30 cellular contexts compared by ENCODE assay signal in genomic region chr18:30713299-30713698, GRCh38.
"Had no signal": no experiment of that assay in that cellular context is flagged by ENCODE, and none has a peak within 500 bp of the region (broad histone marks: within the 10 kb centered on the region; RNA-seq: fewer than 3 reads in every experiment).

No MANE protein-coding gene starts in this region.

- DNase-seq: activated CD4-positive, alpha-beta memory T cell treated with anti-CD3 and anti-CD28 coated beads, Interleukin-2, amount 10 ng/mL, durations not matched to agents 7 days and 5 days; activated CD4-positive, alpha-beta T cell treated with anti-CD3 and anti-CD28 coated beads for 1 hour; activated CD4-positive, alpha-beta T cell treated with anti-CD3 and anti-CD28 coated beads for 36 hours; activated CD4-positive, alpha-beta T cell treated with anti-CD3 and anti-CD28 coated beads for 48 hours; activated CD4-positive, alpha-beta T cell treated with anti-CD3 and anti-CD28 coated beads, Interleukin-2, amount 10 ng/mL, durations not matched to agents 7 days and 5 days; activated CD4-positive, alpha-beta T cell treated with anti-CD3 and anti-CD28 coated beads, Interleukin-2, amount 50 U/mL, for 48 hours; activated CD4-positive, CD25-positive, alpha-beta regulatory T cell; activated CD8-positive, alpha-beta memory T cell treated with anti-CD3 and anti-CD28 coated beads for 24 hours; activated CD8-positive, alpha-beta memory T cell treated with anti-CD3 and anti-CD28 coated beads, Interleukin-2, amount 10 ng/mL, durations not matched to agents 7 days and 5 days; activated CD8-positive, alpha-beta memory T cell treated with anti-CD3 and anti-CD28 coated beads, Interleukin-2, amount 50 U/mL, for 48 hours; activated CD8-positive, alpha-beta T cell treated with anti-CD3 and anti-CD28 coated beads, Interleukin-2, amount 10 ng/mL, durations not matched to agents 7 days and 5 days; activated effector memory CD4-positive, alpha-beta T cell treated with Interleukin-2 at 50 U/mL for 16 hours; activated gamma-delta T cell; activated naive CD4-positive, alpha-beta T cell treated with anti-CD3 and anti-CD28 coated beads, Interleukin-2, amount 10 ng/mL, durations not matched to agents 7 days and 5 days; activated naive CD4-positive, alpha-beta T cell treated with Interleukin-2 at 50 U/mL for 16 hours; activated naive CD8-positive, alpha-beta T cell treated with anti-CD3 and anti-CD28 coated beads, Interleukin-2, amount 10 ng/mL, durations not matched to agents 7 days and 5 days; activated naive CD8-positive, alpha-beta T cell treated with anti-CD3 and anti-CD28 coated beads, Interleukin-2, amount 50 U/mL, for 24 hours; activated T-cell treated with anti-CD3 and anti-CD28 coated beads, Interleukin-2, amount 50 U/mL, for 24 hours; activated T-cell treated with anti-CD3 and anti-CD28 coated beads, Interleukin-2, amount 50 U/mL, for 48 hours; amygdala; anterior cingulate cortex; caudate nucleus; cerebellar nuclear complex; T-helper 2 cell; T-helper 9 cell; WERI-Rb-1 had no signal

- H3K4me1 ChIP-seq: ascending aorta had no signal

- H3K4me3 ChIP-seq: ascending aorta, cardiac muscle cell had no signal

- H3K9me3 ChIP-seq: ascending aorta had no signal

- H3K36me3 ChIP-seq: ascending aorta, cardiac muscle cell, WERI-Rb-1 had no signal

- ATAC-seq: activated CD4-positive, alpha-beta T cell treated with anti-CD3 and anti-CD28 coated beads for 36 hours; activated CD4-positive, CD25-positive, alpha-beta regulatory T cell treated with anti-CD3 and anti-CD28 coated beads, Interleukin-2, amount 50 U/mL, for 24 hours; activated CD8-positive, alpha-beta memory T cell treated with anti-CD3 and anti-CD28 coated beads, Interleukin-2, amount 10 ng/mL, durations not matched to agents 7 days and 5 days; activated CD8-positive, alpha-beta T cell treated with anti-CD3 and anti-CD28 coated beads, Interleukin-2, amount 10 ng/mL, durations not matched to agents 7 days and 5 days; activated naive CD8-positive, alpha-beta T cell treated with anti-CD3 and anti-CD28 coated beads, Interleukin-2, amount 50 U/mL, for 24 hours; WTC11 had no signal

- H3K27ac ChIP-seq: ascending aorta, cardiac muscle cell, WERI-Rb-1 had no signal

- H3K27me3 ChIP-seq: ascending aorta, cardiac muscle cell had no signal
